In the genomic region with DNA sequence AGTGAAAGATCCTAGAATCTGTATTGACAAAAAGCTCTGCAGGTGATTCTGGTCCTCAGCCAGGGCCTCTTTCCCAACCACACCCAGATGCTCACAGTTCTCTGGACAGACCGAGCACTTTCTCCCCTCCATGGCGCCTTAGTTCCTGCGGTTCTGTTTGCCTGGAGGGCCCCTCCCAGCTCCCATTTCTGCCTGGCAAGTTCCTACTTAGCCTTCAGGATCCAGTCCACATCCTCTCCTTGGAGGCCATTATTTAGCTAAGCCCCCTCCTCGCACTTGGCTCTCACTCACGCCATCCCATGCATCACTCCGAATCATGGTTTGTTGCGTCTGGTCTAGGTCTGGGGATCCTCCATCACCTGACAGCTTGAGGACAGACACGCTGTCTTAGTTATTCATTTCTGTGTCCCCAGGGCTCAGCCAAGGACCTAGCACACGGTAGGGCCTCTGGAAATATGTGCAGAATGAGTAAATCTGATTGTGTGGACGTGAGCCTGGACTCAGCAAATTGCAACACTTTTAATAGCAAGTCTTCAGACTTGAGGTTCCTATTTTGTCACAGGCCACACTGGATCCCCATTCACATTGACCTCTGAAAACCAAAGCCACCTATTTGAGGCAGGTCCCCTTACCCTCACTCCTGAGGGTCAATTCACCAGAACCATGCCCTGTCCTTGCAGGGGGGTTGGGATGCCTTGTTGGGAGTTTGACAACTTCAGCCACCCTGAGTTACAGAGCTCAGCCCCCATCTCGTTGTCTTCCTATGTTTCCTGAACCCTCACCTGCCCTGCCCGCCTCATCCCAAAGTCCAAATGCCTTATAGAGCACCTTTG, we compare ENCODE assay signal across 18 cellular contexts. TPM values are rescaled to one million over a fixed set of nuclear protein-coding genes. Genes with fewer than 3 reads are reported as not detected.
DNase-seq lines count a peak whose midpoint lies in the region; ATAC-seq and TF ChIP-seq lines count a peak whose summit lies in the region.
"Had no signal": no experiment of that assay in that cellular context is flagged by ENCODE, and none has a peak within 500 bp of the region (broad histone marks: within the 10 kb centered on the region; RNA-seq: fewer than 3 reads in every experiment).

No MANE protein-coding gene starts in this region.

- peak overlapping the region in 1 of 2 donors; percentile 48 for H3K4me3 Mint-ChIP-seq in CD14-positive monocyte
- H3K4me3 Mint-ChIP-seq: natural killer cell treated with Interleukin-12 subunit alpha and Interleukin-12 subunit beta and Interleukin-15 and Interleukin-18, amount 100 ng/mL, for 72 hours had no signal

- peaks cover 16% of the 10 kb centered on the region for H3K4me1 ChIP-seq in smooth muscle cell (ENCODE audit: low read depth)
- H3K4me1 ChIP-seq: HAP-1 had no signal

- no peak overlapping the region for H3K9ac ChIP-seq in smooth muscle cell (ENCODE audit: low read depth)

- no peaks in the 10 kb centered on the region for H3K36me3 Mint-ChIP-seq in CD14-positive monocyte
- H3K36me3 Mint-ChIP-seq: natural killer cell treated with Interleukin-12 subunit alpha and Interleukin-12 subunit beta and Interleukin-15 and Interleukin-18, amount 100 ng/mL, for 72 hours had no signal

- no peak for ATAC-seq in HG02885 (IDR thresholded peaks at IDR 0.05; ENCODE audit: poor library complexity, unreplicated experiment)
- ATAC-seq in HG03432 (IDR thresholded peaks at IDR 0.05; ENCODE audit: unreplicated experiment): no peak
- ATAC-seq: K562 had no signal

- H3K4me3 ChIP-seq in fibroblast of mammary gland (ENCODE audit: control insufficient read depth, low read depth, low read length) (no peak overlapping the region), smooth muscle cell (no peak overlapping the region)
- H3K4me3 ChIP-seq: HAP-1, K562, SJSA1, uterus had no signal

- H3K79me2 ChIP-seq in smooth muscle cell (ENCODE audit: low read depth): no peaks in the 10 kb centered on the region

- TF ChIP-seq CTCF in CD14-positive monocyte (IDR thresholded peaks at IDR 0.05): no peak
- TF ChIP-seq CTCF in fibroblast of mammary gland (conservative IDR thresholded peaks at IDR 0.05; ENCODE audit: control insufficient read depth, insufficient read depth, low read depth, low read length): no peak
- TF ChIP-seq CTCF in smooth muscle cell (IDR thresholded peaks at IDR 0.05; ENCODE audit: borderline replicate concordance, insufficient read depth, poor library complexity, severe bottlenecking): no peak

- intact Hi-C loops in CD14-positive monocyte (cut with micrococcal nuclease): loop anchor here in 1 of 2 donors (5.0 to 10.0 kb wide), 2 partner anchors 110 to 147 kb away; a partner anchor contains a TSS

- no peak overlapping the region for H2AFZ ChIP-seq in smooth muscle cell (ENCODE audit: low read depth)

- peak overlapping the region in 4 of 7 donors; percentile 43 to 77 (median 65) for H3K27ac Mint-ChIP-seq in CD14-positive monocyte
- H3K27ac Mint-ChIP-seq: progenitor cell of endocrine pancreas had no signal

- H4K20me1 ChIP-seq in smooth muscle cell (ENCODE audit: low read depth): no peaks in the 10 kb centered on the region

- H3F3A ChIP-seq in smooth muscle cell (ENCODE audit: low read depth): peaks cover 16% of the 10 kb centered on the region

- H3K27ac ChIP-seq in smooth muscle cell (ENCODE audit: low read depth): peak overlapping the region; percentile 77
- H3K27ac ChIP-seq: uterus had no signal

- H3K27me3 Mint-ChIP-seq in CD14-positive monocyte (ENCODE audit: low read depth in 3 of 3): peaks cover 28 to 46% (median 32%) of the 10 kb centered on the region in 3 donors

- peak overlapping the region; percentile 51 for H3K4me2 ChIP-seq in smooth muscle cell

- H3K36me3 ChIP-seq in smooth muscle cell (ENCODE audit: low read depth): no peaks in the 10 kb centered on the region
- H3K36me3 ChIP-seq: HAP-1, SJSA1, uterus had no signal

- no peaks in the 10 kb centered on the region for H3K27me3 ChIP-seq in smooth muscle cell (ENCODE audit: low read depth)
- H3K27me3 ChIP-seq: SJSA1, uterus had no signal

- 55% methylated on average over 11 of the region's 12 CpGs for WGBS in smooth muscle cell (ENCODE audit: low lambda C conversion rate)

- no peaks in the 10 kb centered on the region for H3K9me3 ChIP-seq in smooth muscle cell (replicated peaks; ENCODE audit: low read depth)
- H3K9me3 ChIP-seq: HAP-1, SJSA1, uterus had no signal

- peaks cover 20% of the 10 kb centered on the region for H3K4me1 Mint-ChIP-seq in CD14-positive monocyte

- DNase-seq in CD14-positive monocyte (ENCODE audit: low spot score): no peak
- peak; percentile 34 for DNase-seq in NCI-H446 treated with DMSO at 0.1 percent for 48 hours (lab: John Stamatoyannopoulos, UW)
- DNase-seq in fibroblast of mammary gland (ENCODE audit: low read depth): peak; percentile 37
- no peak for DNase-seq in smooth muscle cell (lab: John Stamatoyannopoulos, UW; ENCODE audit: unreplicated experiment)
- no peak for DNase-seq in NCI-H1436 treated with DMSO at 0.1 percent for 48 hours (lab: John Stamatoyannopoulos, UW)
- DNase-seq in kidney glomerular epithelial cell (lab: John Stamatoyannopoulos, UW): no peak
- DNase-seq: effector CD4-positive, alpha-beta T cell; NCI-H2029; NCI-H524 treated with DMSO at 0.1 percent for 48 hours had no signal

- peaks cover 0 to 13% (median 8%) of the 10 kb centered on the region in 7 donors for H3K9me3 Mint-ChIP-seq in CD14-positive monocyte
- H3K9me3 Mint-ChIP-seq: natural killer cell treated with Interleukin-12 subunit alpha and Interleukin-12 subunit beta and Interleukin-15 and Interleukin-18, amount 100 ng/mL, for 72 hours had no signal

RNA-seq across cellular contexts. Expression of a gene that starts 50.7 kb away (rescaled TPM):
- polyA plus RNA-seq in CD14-positive monocyte (under 1 TPM; 0.11 to 0.14 TPM), smooth muscle cell (167 and 293 TPM in 2 replicates)
- total RNA-seq in smooth muscle cell: 222 and 313 TPM in 2 replicates
- total RNA-seq: OCI-LY7, progenitor cell of endocrine pancreas had no signal

Comparison
In these comparisons a context has a peak if more than half of its experiments do, and no peak if none do; other contexts are left out.
1. DNase-seq: peak in NCI-H446 treated with DMSO at 0.1 percent for 48 hours (single experiment) and fibroblast of mammary gland (single experiment); none in CD14-positive monocyte (single experiment), smooth muscle cell (single experiment), NCI-H1436 treated with DMSO at 0.1 percent for 48 hours (single experiment) and kidney glomerular epithelial cell (single experiment).
2. RNA of a gene that starts 50.7 kb away (polyA plus RNA-seq): 167 to 293 TPM in smooth muscle cell; 0.11 to 0.14 TPM in CD14-positive monocyte; every median in the first group is over 100 times any median in the second.